Comparison of ENCODE assay signal across 7 cellular contexts in the genomic region with DNA sequence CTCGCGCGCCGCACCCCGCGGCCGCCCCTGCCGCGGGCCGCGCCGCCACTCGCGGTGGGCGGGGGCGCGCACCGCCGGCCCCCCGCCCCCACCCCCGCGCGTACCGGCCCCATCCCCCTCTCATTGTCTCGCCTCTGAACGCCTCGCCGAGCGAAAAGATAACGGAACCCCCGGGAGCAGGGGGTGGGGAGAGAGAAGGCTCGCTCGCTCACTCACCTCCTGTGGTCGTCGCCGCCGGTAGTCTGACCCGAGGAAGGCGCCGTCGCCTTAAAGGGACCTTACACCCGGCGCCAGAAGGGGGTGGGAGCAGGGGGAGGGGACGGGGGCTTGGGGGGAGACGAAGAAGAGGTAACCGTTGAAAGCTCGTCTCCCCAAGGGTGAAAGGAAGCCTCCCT. TPM values are rescaled to one million over a fixed set of nuclear protein-coding genes. Genes with fewer than 3 reads are reported as not detected.
DNase-seq lines count a peak whose midpoint lies in the region; ATAC-seq and TF ChIP-seq lines count a peak whose summit lies in the region.

No MANE protein-coding gene starts in this region.

- peak overlapping the region; percentile 60 for H3K9ac ChIP-seq in endodermal cell (ENCODE audit: extremely low read depth, low read length, poor library complexity, severe bottlenecking)

- no peaks in the 10 kb centered on the region for H3K4me1 ChIP-seq in endodermal cell (ENCODE audit: control insufficient read depth, insufficient read depth, low read length)

- peak; percentile 29 for ATAC-seq in HG02938 (IDR thresholded peaks at IDR 0.05; ENCODE audit: unreplicated experiment)
- peak; percentile 55 for ATAC-seq in activated CD8-positive, alpha-beta memory T cell treated with anti-CD3 and anti-CD28 coated beads, Interleukin-2, amount 10 ng/mL, durations not matched to agents 7 days and 5 days
- peak; percentile 58 to 65 for ATAC-seq in stimulated activated naive B cell treated with anti-CD40 and anti-IgM and Interleukin-4, amounts not matched to agents 10 μg/mL and 1 μg/mL and 100 μg/mL, for 72 hours (replicated peaks)

- peak overlapping the region; percentile 92 for H3K27ac ChIP-seq in endodermal cell (ENCODE audit: low read depth, low read length)

- peaks cover 24% of the 10 kb centered on the region for H3K27me3 Mint-ChIP-seq in activated CD8-positive, alpha-beta memory T cell treated with anti-CD3 and anti-CD28 coated beads, Interleukin-2, amount 10 ng/mL, durations not matched to agents 7 days and 5 days
- peaks cover 21% of the 10 kb centered on the region for H3K27me3 Mint-ChIP-seq in endodermal cell (ENCODE audit: insufficient read depth)
- H3K27me3 Mint-ChIP-seq in stimulated activated naive B cell treated with anti-CD40 and anti-IgM and Interleukin-4, amounts not matched to agents 10 μg/mL and 1 μg/mL and 100 μg/mL, for 72 hours = peaks cover 14 to 17% of the 10 kb centered on the region in 2 donors

- H3K4me3 ChIP-seq in endodermal cell (ENCODE audit: low read length) = no peak overlapping the region

- H3K9me3 ChIP-seq in endodermal cell (ENCODE audit: control insufficient read depth, low read length) = no peaks in the 10 kb centered on the region

- H3K4me1 Mint-ChIP-seq in activated CD8-positive, alpha-beta memory T cell treated with anti-CD3 and anti-CD28 coated beads, Interleukin-2, amount 10 ng/mL, durations not matched to agents 7 days and 5 days = peaks cover 25% of the 10 kb centered on the region
- peaks cover 7% of the 10 kb centered on the region for H3K4me1 Mint-ChIP-seq in endodermal cell
- H3K4me1 Mint-ChIP-seq in stimulated activated naive B cell treated with anti-CD40 and anti-IgM and Interleukin-4, amounts not matched to agents 10 μg/mL and 1 μg/mL and 100 μg/mL, for 72 hours = peaks cover 12 to 29% of the 10 kb centered on the region in 2 donors

- H3K27ac Mint-ChIP-seq in activated CD8-positive, alpha-beta memory T cell treated with anti-CD3 and anti-CD28 coated beads, Interleukin-2, amount 10 ng/mL, durations not matched to agents 7 days and 5 days = peak overlapping the region; percentile 76
- peak overlapping the region; percentile 91 for H3K27ac Mint-ChIP-seq in endodermal cell
- peak overlapping the region; percentile 97 for H3K27ac Mint-ChIP-seq in stimulated activated naive B cell treated with anti-CD40 and anti-IgM and Interleukin-4, amounts not matched to agents 10 μg/mL and 1 μg/mL and 100 μg/mL, for 72 hours

- CTCF ChIA-PET in activated CD8-positive, alpha-beta memory T cell treated with anti-CD3 and anti-CD28 coated beads, Interleukin-2, amount 10 ng/mL, durations not matched to agents 7 days and 5 days (lab: Charles Lee) = interaction anchor here (1.8 kb wide), 1 partner anchor 16 kb away, joined by 5 read pairs; no protein-coding TSS in a partner anchor

- 0% methylated on average over 42 of the region's 47 CpGs; no CpG with 5 or more reads in 1 of the 2 experiments for WGBS in endodermal cell (ENCODE audit: insufficient coverage in 1 of 2, insufficient read length in 1 of 2), 2 experiments

- peak; percentile 48 for TF ChIP-seq POLR2A in GM15510 (IDR thresholded peaks at IDR 0.05; ENCODE audit: borderline replicate concordance, extremely low read depth, insufficient read length)

- peak overlapping the region; percentile 64 for H3K4me3 Mint-ChIP-seq in activated CD8-positive, alpha-beta memory T cell treated with anti-CD3 and anti-CD28 coated beads, Interleukin-2, amount 10 ng/mL, durations not matched to agents 7 days and 5 days
- H3K4me3 Mint-ChIP-seq in endodermal cell = peak overlapping the region; percentile 72
- peak overlapping the region; percentile 77 to 88 for H3K4me3 Mint-ChIP-seq in stimulated activated naive B cell treated with anti-CD40 and anti-IgM and Interleukin-4, amounts not matched to agents 10 μg/mL and 1 μg/mL and 100 μg/mL, for 72 hours

- peaks cover 8% of the 10 kb centered on the region for H3K27me3 ChIP-seq in endodermal cell (ENCODE audit: control insufficient read depth, insufficient read depth, low read length, poor library complexity, severe bottlenecking)

- H3K9me3 Mint-ChIP-seq in activated CD8-positive, alpha-beta memory T cell treated with anti-CD3 and anti-CD28 coated beads, Interleukin-2, amount 10 ng/mL, durations not matched to agents 7 days and 5 days (ENCODE audit: low read depth) = no peaks in the 10 kb centered on the region
- H3K9me3 Mint-ChIP-seq in endodermal cell = no peaks in the 10 kb centered on the region
- H3K9me3 Mint-ChIP-seq in stimulated activated naive B cell treated with anti-CD40 and anti-IgM and Interleukin-4, amounts not matched to agents 10 μg/mL and 1 μg/mL and 100 μg/mL, for 72 hours = no peaks in the 10 kb centered on the region

- peaks cover 13% of the 10 kb centered on the region for H3K36me3 ChIP-seq in endodermal cell (ENCODE audit: control insufficient read depth, insufficient read depth, low read length)

- DNase-seq in NCI-H446 treated with DMSO at 0.1 percent for 48 hours (lab: John Stamatoyannopoulos, UW) (peak; percentile 68), endodermal cell (peak; percentile 90), midbrain (lab: John Stamatoyannopoulos, UW) (peak; percentile 63)
- DNase-seq in activated CD8-positive, alpha-beta memory T cell treated with anti-CD3 and anti-CD28 coated beads, Interleukin-2, amount 10 ng/mL, durations not matched to agents 7 days and 5 days = peak; percentile 66
- peak; percentile 40 for DNase-seq in stimulated activated naive B cell treated with anti-CD40 and anti-IgM and Interleukin-4, amounts not matched to agents 10 μg/mL and 1 μg/mL and 100 μg/mL, for 72 hours

- H3K36me3 Mint-ChIP-seq in activated CD8-positive, alpha-beta memory T cell treated with anti-CD3 and anti-CD28 coated beads, Interleukin-2, amount 10 ng/mL, durations not matched to agents 7 days and 5 days = peaks cover 10% of the 10 kb centered on the region
- H3K36me3 Mint-ChIP-seq in endodermal cell (ENCODE audit: low read depth) = peaks cover 5% of the 10 kb centered on the region
- H3K36me3 Mint-ChIP-seq in stimulated activated naive B cell treated with anti-CD40 and anti-IgM and Interleukin-4, amounts not matched to agents 10 μg/mL and 1 μg/mL and 100 μg/mL, for 72 hours = peaks cover 3% of the 10 kb centered on the region in 2 donors

- no peak for TF ChIP-seq CTCF in endodermal cell (conservative IDR thresholded peaks at IDR 0.05)

RNA-seq across cellular contexts. Expression of gene POGZ, which starts 0.4 kb away (rescaled TPM):
- 10 to 100 TPM; 79.6 to 83.5 TPM for total RNA-seq in activated CD8-positive, alpha-beta memory T cell treated with anti-CD3 and anti-CD28 coated beads, Interleukin-2, amount 10 ng/mL, durations not matched to agents 7 days and 5 days
- 100 to 1,000 TPM; 138 to 165 TPM for total RNA-seq in endodermal cell
- 81.3 TPM for polyA plus RNA-seq in endodermal cell (2013, experiment 1 of 2)
- polyA plus RNA-seq in endodermal cell (2013, experiment 2 of 2) = 75.7 TPM

RNA-seq across cellular contexts. Expression of gene CGN, which starts 52.3 kb away (rescaled TPM):
- total RNA-seq in activated CD8-positive, alpha-beta memory T cell treated with anti-CD3 and anti-CD28 coated beads, Interleukin-2, amount 10 ng/mL, durations not matched to agents 7 days and 5 days = under 1 TPM; 0.37 to 0.70 TPM
- total RNA-seq in endodermal cell = 10 to 100 TPM; 39.7 to 39.9 TPM
- 14.2 TPM for polyA plus RNA-seq in endodermal cell (2013, experiment 1 of 2)
- polyA plus RNA-seq in endodermal cell (2013, experiment 2 of 2) = 10.8 TPM

RNA-seq across cellular contexts. Expression of gene PSMB4, which starts 59.6 kb away (rescaled TPM):
- total RNA-seq in activated CD8-positive, alpha-beta memory T cell treated with anti-CD3 and anti-CD28 coated beads, Interleukin-2, amount 10 ng/mL, durations not matched to agents 7 days and 5 days = 100 to 1,000 TPM; 284 to 365 TPM
- 100 to 1,000 TPM; 327 to 333 TPM for total RNA-seq in endodermal cell
- polyA plus RNA-seq in endodermal cell (2013, experiment 1 of 2) = 278 TPM
- 254 TPM for polyA plus RNA-seq in endodermal cell (2013, experiment 2 of 2)

Comparison
In these comparisons a context has a peak if more than half of its experiments do, and no peak if none do; other contexts are left out.
1. DNase-seq: peak in every context shown above with its lines; median percentile 90 in endodermal cell; 68 in NCI-H446 treated with DMSO at 0.1 percent for 48 hours; 66 in activated CD8-positive, alpha-beta memory T cell treated with anti-CD3 and anti-CD28 coated beads, Interleukin-2, amount 10 ng/mL, durations not matched to agents 7 days and 5 days; 63 in midbrain; 40 in stimulated activated naive B cell treated with anti-CD40 and anti-IgM and Interleukin-4, amounts not matched to agents 10 μg/mL and 1 μg/mL and 100 μg/mL, for 72 hours.
2. RNA of gene CGN, which starts 52.3 kb away (total RNA-seq): 39.7 to 39.9 TPM in endodermal cell; 0.37 to 0.70 TPM in activated CD8-positive, alpha-beta memory T cell treated with anti-CD3 and anti-CD28 coated beads, Interleukin-2, amount 10 ng/mL, durations not matched to agents 7 days and 5 days; every median in the first group is over 10 times any median in the second.
3. Peak in every context shown above with its lines, with median percentiles within 50 percentile points of each other: ATAC-seq, H3K27ac Mint-ChIP-seq and H3K4me3 Mint-ChIP-seq.